Comparison of ENCODE assay signal across 1 cellular context in genomic region chr1:47650205-47650604, GRCh38.
TF ChIP-seq lines count a peak whose summit lies in the region.

No MANE protein-coding gene starts in this region.

TF ChIP-seq in A549, 52 proteins besides CTCF, POLR2A, EP300 and RAD21 (continued from another document):
- no peak for TF ChIP-seq RFX5 (IDR thresholded peaks at IDR 0.05)
- no peak; the same call in 1 of the 2 replicates for TF ChIP-seq GATA3 (IDR thresholded peaks at IDR 0.05; ENCODE audit: borderline replicate concordance)
- TF ChIP-seq SREBF2 (IDR thresholded peaks at IDR 0.05) = no peak
- TF ChIP-seq ZFP36 (IDR thresholded peaks at IDR 0.05; ENCODE audit: borderline replicate concordance, partially characterized antibody) = no peak
- peak; percentile 38; the same call in 1 of the 2 replicates for TF ChIP-seq MAX (IDR thresholded peaks at IDR 0.05)
- TF ChIP-seq EHMT2 (IDR thresholded peaks at IDR 0.05; ENCODE audit: low read depth) = no peak
- TF ChIP-seq, protein P1, sequence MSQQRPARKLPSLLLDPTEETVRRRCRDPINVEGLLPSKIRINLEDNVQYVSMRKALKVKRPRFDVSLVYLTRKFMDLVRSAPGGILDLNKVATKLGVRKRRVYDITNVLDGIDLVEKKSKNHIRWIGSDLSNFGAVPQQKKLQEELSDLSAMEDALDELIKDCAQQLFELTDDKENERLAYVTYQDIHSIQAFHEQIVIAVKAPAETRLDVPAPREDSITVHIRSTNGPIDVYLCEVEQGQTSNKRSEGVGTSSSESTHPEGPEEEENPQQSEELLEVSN (IDR thresholded peaks at IDR 0.05; ENCODE audit: borderline replicate concordance, low read depth) = no peak
